ENCODE assay signal across 15 cellular contexts in genomic region chr1:155178441-155179106, GRCh38. TPM values are rescaled to one million over a fixed set of nuclear protein-coding genes. Genes with fewer than 3 reads are reported as not detected.
DNase-seq lines count a peak whose midpoint lies in the region; ATAC-seq and TF ChIP-seq lines count a peak whose summit lies in the region.
"Had no signal": no experiment of that assay in that cellular context is flagged by ENCODE, and none has a peak within 500 bp of the region (broad histone marks: within the 10 kb centered on the region; RNA-seq: fewer than 3 reads in every experiment).

No MANE protein-coding gene starts in this region.

- CTCF ChIA-PET in IMR-90 (lab: Yijun Ruan, JAX): interaction anchor here (1.2 kb wide), 1 partner anchor 11 kb away, joined by 3 read pairs; no protein-coding TSS in a partner anchor

- POLR2A ChIA-PET in IMR-90 (lab: Charles Lee; ENCODE audit: unreplicated experiment): no interaction called here

- H3K4me1 Mint-ChIP-seq in activated T-cell treated with anti-CD3 and anti-CD28 coated beads, Interleukin-2, amount 50 U/mL, for 72 hours (ENCODE audit: low read depth): peaks cover 32% of the 10 kb centered on the region

- H4K20me1 ChIP-seq in IMR-90 (ENCODE audit: insufficient read depth, low read length): no peaks in the 10 kb centered on the region
- no peaks in the 10 kb centered on the region for H4K20me1 ChIP-seq in osteoblast (ENCODE audit: insufficient read depth, low read length)

- no peak overlapping the region for H3K4me3 Mint-ChIP-seq in activated T-cell treated with anti-CD3 and anti-CD28 coated beads, Interleukin-2, amount 50 U/mL, for 72 hours
- H3K4me3 Mint-ChIP-seq: activated CD4-positive, alpha-beta T cell treated with anti-CD3 and anti-CD28 coated beads, Interleukin-2, amount 10 ng/mL, durations not matched to agents 7 days and 5 days had no signal

- peaks cover 0 to 4% of the 10 kb centered on the region in 2 donors for H3K36me3 Mint-ChIP-seq in activated T-cell treated with anti-CD3 and anti-CD28 coated beads, Interleukin-2, amount 50 U/mL, for 72 hours (ENCODE audit: insufficient read depth in 2 of 2)

- no peak overlapping the region for H3K9ac ChIP-seq in IMR-90 (ENCODE audit: low read depth, low read length)

- H3K4me2 ChIP-seq in IMR-90 (ENCODE audit: low read depth, low read length) (no peak overlapping the region), osteoblast (ENCODE audit: insufficient read depth, low read length) (no peak overlapping the region)

- H2BK5ac ChIP-seq in IMR-90 (ENCODE audit: low read depth, low read length, poor library complexity, severe bottlenecking): no peak overlapping the region

- no peak overlapping the region for H2AK5ac ChIP-seq in IMR-90 (ENCODE audit: low read depth, low read length)

- H3K27ac ChIP-seq in IMR-90 (ENCODE audit: insufficient read depth, low read length) (no peak overlapping the region), adrenal gland (peak overlapping the region in 1 of 5 donors; percentile 71), osteoblast (ENCODE audit: low read depth, low read length) (no peak overlapping the region)
- H3K27ac ChIP-seq: SJCRH30 had no signal

- H3K27me3 ChIP-seq in IMR-90 (ENCODE audit: control insufficient read depth, insufficient read depth, low read length): no peaks in the 10 kb centered on the region
- no peaks in the 10 kb centered on the region for H3K27me3 ChIP-seq in adrenal gland
- no peaks in the 10 kb centered on the region for H3K27me3 ChIP-seq in osteoblast (ENCODE audit: insufficient read depth, low read length)
- H3K27me3 ChIP-seq: SJCRH30 had no signal

- H3K36me3 ChIP-seq in IMR-90 (ENCODE audit: control insufficient read depth, insufficient read depth, low read length): peaks cover 43% of the 10 kb centered on the region
- H3K36me3 ChIP-seq in adrenal gland (replicated peaks in 1 of 2): no peaks in the 10 kb centered on the region
- no peaks in the 10 kb centered on the region for H3K36me3 ChIP-seq in osteoblast (ENCODE audit: insufficient read depth, low read length)
- H3K36me3 ChIP-seq: esophagus squamous epithelium, SJCRH30 had no signal

- H3K18ac ChIP-seq in IMR-90 (ENCODE audit: low read depth, low read length): no peak overlapping the region

- H4K91ac ChIP-seq in IMR-90 (ENCODE audit: insufficient read depth, low read depth, low read length): no peak overlapping the region

- H3K56ac ChIP-seq in IMR-90 (ENCODE audit: extremely low read depth, insufficient read depth, low read length): no peak overlapping the region

- no peak overlapping the region for H4K5ac ChIP-seq in IMR-90 (ENCODE audit: low read depth, low read length)

- H3K4ac ChIP-seq in IMR-90 (ENCODE audit: low read depth, low read length): no peak overlapping the region

- H3K9me3 Mint-ChIP-seq in activated T-cell treated with anti-CD3 and anti-CD28 coated beads, Interleukin-2, amount 50 U/mL, for 72 hours: no peaks in the 10 kb centered on the region
- H3K9me3 Mint-ChIP-seq: activated CD4-positive, alpha-beta T cell treated with anti-CD3 and anti-CD28 coated beads, Interleukin-2, amount 10 ng/mL, durations not matched to agents 7 days and 5 days had no signal

- no peak overlapping the region for H3K23ac ChIP-seq in IMR-90 (ENCODE audit: low read depth, low read length)

- no peaks in the 10 kb centered on the region; the same call in none of the 2 replicates for H3K4me1 ChIP-seq in IMR-90 (ENCODE audit: control insufficient read depth, insufficient read depth, low read length)
- peaks cover 0 to 6% of the 10 kb centered on the region in 2 donors for H3K4me1 ChIP-seq in adrenal gland (replicated peaks in 1 of 2)
- peaks cover 6% of the 10 kb centered on the region for H3K4me1 ChIP-seq in osteoblast (ENCODE audit: insufficient read depth, low read length)

- whole genome bisulfite sequencing in IMR-90 (ENCODE audit: extremely low coverage in 2 of 2, insufficient read length in 1 of 2), 2 experiments: 91% methylated on average over 9 of the region's 30 CpGs; no CpG with 5 or more reads in 1 of the 2 experiments
- WGBS in adrenal gland, 4 donors: 67 to 76% (median 74%) methylated on average over 9 to 30 of the region's 30 CpGs

- no peak for TF ChIP-seq RAD21 in IMR-90 (IDR thresholded peaks at IDR 0.05; ENCODE audit: low read length)

- no peak overlapping the region for H2BK15ac ChIP-seq in IMR-90 (ENCODE audit: low read depth, low read length)

- intact Hi-C loops in IMR-90 (cut with micrococcal nuclease): loop anchor here (10.0 kb wide), 2 partner anchors 204 to 416 kb away; partner anchors contain the start of genes CKS1B and SHC1
- intact Hi-C loops in adrenal gland (cut with DNase I): no loop called here

- no peak for ATAC-seq in IMR-90 (ENCODE audit: low read depth)
- ATAC-seq in activated T-cell treated with anti-CD3 and anti-CD28 coated beads, Interleukin-2, amount 50 U/mL, for 72 hours (replicated peaks in 1 of 2): no peak
- ATAC-seq: right cardiac atrium had no signal

- H2BK20ac ChIP-seq in IMR-90 (ENCODE audit: low read depth, low read length): no peak overlapping the region

- no peak overlapping the region for H3K4me3 ChIP-seq in IMR-90 (ENCODE audit: insufficient read depth, low read depth, low read length)
- H3K4me3 ChIP-seq in adrenal gland: no peak overlapping the region
- H3K4me3 ChIP-seq in osteoblast (ENCODE audit: insufficient read depth, low read length): no peak overlapping the region
- H3K4me3 ChIP-seq: SJCRH30 had no signal

- TF ChIP-seq CTCF in IMR-90 (conservative IDR thresholded peaks at IDR 0.05; ENCODE audit: low read depth, low read length): no peak
- no peak for TF ChIP-seq CTCF in adrenal gland (IDR thresholded peaks at IDR 0.05)
- no peak for TF ChIP-seq CTCF in osteoblast (IDR thresholded peaks at IDR 0.05; ENCODE audit: extremely low read depth, low read depth, low read length)

- no peak overlapping the region for H2BK120ac ChIP-seq in IMR-90 (ENCODE audit: low read depth, low read length)

- no peak overlapping the region for H2AFZ ChIP-seq in IMR-90 (replicated peaks; ENCODE audit: low read length, poor library complexity)
- H2AFZ ChIP-seq in osteoblast (ENCODE audit: low read length): no peak overlapping the region

- H2AK9ac ChIP-seq in IMR-90 (replicated peaks; ENCODE audit: low read depth, low read length, poor library complexity): no peak overlapping the region

- dilution Hi-C loops in IMR-90 (cut with HindIII; ENCODE audit: low sequenced_read_pairs, unreplicated experiment): no loop called here

- H3K79me2 ChIP-seq in osteoblast (ENCODE audit: insufficient read depth, low read length): no peaks in the 10 kb centered on the region

- no peak for TF ChIP-seq POLR2A in IMR-90 (IDR thresholded peaks at IDR 0.05; ENCODE audit: low read depth, low read length)
- TF ChIP-seq POLR2A in adrenal gland (IDR thresholded peaks at IDR 0.05): no peak

- in situ Hi-C loops in IMR-90 (cut with MboI; ENCODE audit: low sequenced_read_pairs): no loop called here

- no peak overlapping the region for H3K27ac Mint-ChIP-seq in activated T-cell treated with anti-CD3 and anti-CD28 coated beads, Interleukin-2, amount 50 U/mL, for 72 hours
- H3K27ac Mint-ChIP-seq: activated CD4-positive, alpha-beta T cell treated with anti-CD3 and anti-CD28 coated beads, Interleukin-2, amount 10 ng/mL, durations not matched to agents 7 days and 5 days had no signal

- H4K8ac ChIP-seq in IMR-90 (ENCODE audit: low read depth in 2 of 2, low read length in 2 of 2): no peak overlapping the region

- no peaks in the 10 kb centered on the region for H3K27me3 Mint-ChIP-seq in activated T-cell treated with anti-CD3 and anti-CD28 coated beads, Interleukin-2, amount 50 U/mL, for 72 hours (ENCODE audit: low read depth)
- H3K27me3 Mint-ChIP-seq: activated CD4-positive, alpha-beta T cell treated with anti-CD3 and anti-CD28 coated beads, Interleukin-2, amount 10 ng/mL, durations not matched to agents 7 days and 5 days had no signal

- no peak overlapping the region for H3K14ac ChIP-seq in IMR-90 (replicated peaks; ENCODE audit: low read depth, low read length)

- no TSS peak for BruUV-seq in IMR-90 (replicated peaks; lab: Mats Ljungman, UMichigan)

- no peaks in the 10 kb centered on the region for H3K9me3 ChIP-seq in IMR-90 (ENCODE audit: control insufficient read depth, insufficient read depth, low read length)
- no peaks in the 10 kb centered on the region for H3K9me3 ChIP-seq in adrenal gland (replicated peaks in 1 of 3)
- H3K9me3 ChIP-seq in osteoblast (ENCODE audit: low read depth, low read length): no peaks in the 10 kb centered on the region
- H3K9me3 ChIP-seq: esophagus squamous epithelium, SJCRH30 had no signal

- peaks cover 0 to 24% of the 10 kb centered on the region in 2 experiments; a peak in 3 of 4 replicates for H3K79me1 ChIP-seq in IMR-90 (ENCODE audit: low read depth in 1 of 2, low read length in 2 of 2)

- peak; percentile 86 for DNase-seq in CD1c-positive myeloid dendritic cell (ENCODE audit: extremely low spot score)
- no peak for DNase-seq in IMR-90
- peak in 5 of 7 donors; percentile 6 to 66 (median 46) for DNase-seq in adrenal gland
- DNase-seq in osteoblast (ENCODE audit: insufficient read length, low spot score, missing footprints): peak; percentile 82
- DNase-seq in stimulated activated naive CD4-positive, alpha-beta T cell treated with Interleukin-2 at 50 U/mL for 16 hours (lab: John Stamatoyannopoulos, UW): no peak
- DNase-seq in T-helper 1 cell: no peak
- no peak for DNase-seq in anterior cingulate cortex (lab: John Stamatoyannopoulos, UW)
- DNase-seq in activated T-cell treated with anti-CD3 and anti-CD28 coated beads, Interleukin-2, amount 50 U/mL, for 72 hours: no peak
- DNase-seq: activated CD4-positive, alpha-beta T cell treated with anti-CD3 and anti-CD28 coated beads, Interleukin-2, amount 10 ng/mL, durations not matched to agents 7 days and 5 days; activated naive CD4-positive, alpha-beta T cell treated with Interleukin-2 at 50 U/mL for 16 hours; esophagus squamous epithelium; NCI-H1694 treated with DMSO at 0.1 percent for 48 hours; NCI-H748 treated with DMSO at 0.1 percent for 48 hours; SJCRH30 had no signal

- H3K9me1 ChIP-seq in IMR-90 (ENCODE audit: insufficient read depth, low read length): peaks cover 2% of the 10 kb centered on the region; the same call in 1 of the 2 replicates

RNA-seq across cellular contexts. Expression of gene TRIM46, which starts 4.9 kb away (rescaled TPM):
- total RNA-seq in IMR-90 (2012; rRNA removed): 2.3 and 2.5 TPM in 2 replicates
- 6.2 and 6.9 TPM in 2 replicates for polyA plus RNA-seq in IMR-90 (2012; rRNA removed)
- polyA plus RNA-seq in IMR-90 (2012; cell fraction: cytosol; rRNA removed): 4.3 and 5.5 TPM in 2 replicates
- polyA plus RNA-seq in IMR-90 (2012; cell fraction: nucleus; rRNA removed; ENCODE audit: low replicate concordance): 26.2 and 56.7 TPM in 2 replicates
- under 1 TPM in 6 of 8 donors, not detected in 2; 0.19 to 0.96 (median 0.55) TPM for total RNA-seq in adrenal gland
- 1 to 10 TPM in 2 of 3 donors, under 1 TPM in 1; 0.38 to 5.6 (median 1.2) TPM for polyA plus RNA-seq in adrenal gland
- 3.2 and 3.3 TPM in 2 replicates for total RNA-seq in osteoblast
- 1 to 10 TPM; 8.6 to 9.8 TPM for total RNA-seq in activated T-cell treated with anti-CD3 and anti-CD28 coated beads, Interleukin-2, amount 50 U/mL, for 72 hours

RNA-seq across cellular contexts. Expression of gene KRTCAP2, which starts 5.5 kb away (rescaled TPM):
- 76.1 and 76.7 TPM in 2 replicates for total RNA-seq in IMR-90 (2012; rRNA removed)
- polyA plus RNA-seq in IMR-90 (2012; rRNA removed): 189 and 232 TPM in 2 replicates
- 399 and 412 TPM in 2 replicates for polyA plus RNA-seq in IMR-90 (2012; cell fraction: cytosol; rRNA removed)
- 167 and 203 TPM in 2 replicates for polyA plus RNA-seq in IMR-90 (2012; cell fraction: nucleus; rRNA removed; ENCODE audit: low replicate concordance)
- total RNA-seq in adrenal gland: 100 to 1,000 TPM in 7 of 8 donors, 10 to 100 TPM in 1; 76.1 to 252 (median 169) TPM
- 100 to 1,000 TPM; 383 to 806 (median 704) TPM for polyA plus RNA-seq in adrenal gland
- 112 and 117 TPM in 2 replicates for total RNA-seq in osteoblast
- 100 to 1,000 TPM; 199 to 203 TPM for total RNA-seq in activated T-cell treated with anti-CD3 and anti-CD28 coated beads, Interleukin-2, amount 50 U/mL, for 72 hours

RNA-seq across cellular contexts. Expression of gene THBS3, which starts 29.1 kb away (rescaled TPM):
- 13.1 and 15.1 TPM in 2 replicates for total RNA-seq in IMR-90 (2012; rRNA removed)
- 28.3 and 30.4 TPM in 2 replicates for polyA plus RNA-seq in IMR-90 (2012; rRNA removed)
- polyA plus RNA-seq in IMR-90 (2012; cell fraction: cytosol; rRNA removed): 10.9 and 18.2 TPM in 2 replicates
- 178 and 204 TPM in 2 replicates for polyA plus RNA-seq in IMR-90 (2012; cell fraction: nucleus; rRNA removed; ENCODE audit: low replicate concordance)
- total RNA-seq in adrenal gland: 10 to 100 TPM in 6 of 8 donors, 1 to 10 TPM in 2; 7.1 to 38.6 (median 16.1) TPM
- polyA plus RNA-seq in adrenal gland: 100 to 1,000 TPM in 1 of 3 donors, 10 to 100 TPM in 1, 1 to 10 TPM in 1; 9.6 to 147 (median 71.3) TPM
- total RNA-seq in osteoblast: 61.9 and 66.6 TPM in 2 replicates
- total RNA-seq in activated T-cell treated with anti-CD3 and anti-CD28 coated beads, Interleukin-2, amount 50 U/mL, for 72 hours: 10 to 100 TPM; 24.7 to 28.7 TPM

RNA-seq across cellular contexts. Expression of gene MTX1, which starts 29.9 kb away (rescaled TPM):
- total RNA-seq in IMR-90 (2012; rRNA removed) (51.4 and 67.2 TPM in 2 replicates), adrenal gland (10 to 100 TPM; 39.2 to 83.8 (median 45.5) TPM), osteoblast (37.4 and 42.7 TPM in 2 replicates)
- polyA plus RNA-seq in IMR-90 (2012; rRNA removed) (73.7 and 73.9 TPM in 2 replicates), adrenal gland (100 to 1,000 TPM in 1 of 3 donors, 10 to 100 TPM in 2; 26.7 to 111 (median 79.8) TPM)
- polyA plus RNA-seq in IMR-90 (2012; cell fraction: cytosol; rRNA removed): 58.0 and 97.7 TPM in 2 replicates
- 36.9 and 80.4 TPM in 2 replicates for polyA plus RNA-seq in IMR-90 (2012; cell fraction: nucleus; rRNA removed; ENCODE audit: low replicate concordance)
- total RNA-seq in activated T-cell treated with anti-CD3 and anti-CD28 coated beads, Interleukin-2, amount 50 U/mL, for 72 hours: 10 to 100 TPM; 25.5 to 27.4 TPM

RNA-seq across cellular contexts. Expression of gene DPM3, which starts 38.2 kb away (rescaled TPM):
- 29.0 and 30.6 TPM in 2 replicates for total RNA-seq in IMR-90 (2012; rRNA removed)
- 129 and 138 TPM in 2 replicates for polyA plus RNA-seq in IMR-90 (2012; rRNA removed)
- polyA plus RNA-seq in IMR-90 (2012; cell fraction: cytosol; rRNA removed): 211 and 435 TPM in 2 replicates
- 30.8 and 68.8 TPM in 2 replicates for polyA plus RNA-seq in IMR-90 (2012; cell fraction: nucleus; rRNA removed; ENCODE audit: low replicate concordance)
- 100 to 1,000 TPM; 136 to 192 (median 163) TPM for total RNA-seq in adrenal gland
- polyA plus RNA-seq in adrenal gland: 1,000 to 10,000 TPM in 2 of 3 donors, 1 to 10 TPM in 1; 6.8 to 1,427 (median 1,371) TPM
- total RNA-seq in osteoblast: 15.9 and 34.4 TPM in 2 replicates
- total RNA-seq in activated T-cell treated with anti-CD3 and anti-CD28 coated beads, Interleukin-2, amount 50 U/mL, for 72 hours: 10 to 100 TPM; 49.4 to 58.9 TPM

Comparison
In these comparisons a context has a peak if more than half of its experiments do, and no peak if none do; other contexts are left out.
1. DNase-seq: peak in CD1c-positive myeloid dendritic cell (single experiment), adrenal gland (5 of 7) and osteoblast (single experiment); none in IMR-90 (single experiment), stimulated activated naive CD4-positive, alpha-beta T cell treated with Interleukin-2 at 50 U/mL for 16 hours (single experiment), T-helper 1 cell (0 of 5), anterior cingulate cortex (0 of 58) and activated T-cell treated with anti-CD3 and anti-CD28 coated beads, Interleukin-2, amount 50 U/mL, for 72 hours (0 of 2).